In genomic region chr5:72197393-72197792, GRCh38 we compare ENCODE assay signal across 20 cellular contexts.
DNase-seq lines count a peak whose midpoint lies in the region; ATAC-seq and TF ChIP-seq lines count a peak whose summit lies in the region.
"Had no signal": no experiment of that assay in that cellular context is flagged by ENCODE, and none has a peak within 500 bp of the region (broad histone marks: within the 10 kb centered on the region; RNA-seq: fewer than 3 reads in every experiment).

No MANE protein-coding gene starts in this region.

- H3K36me3 ChIP-seq in aorta (ENCODE audit: control insufficient read depth in 1 of 2, insufficient read depth in 2 of 2, low read length in 1 of 2): peaks cover 9 to 24% of the 10 kb centered on the region in 2 donors
- H3K36me3 ChIP-seq in HAP-1 (replicated peaks): peaks cover 76% of the 10 kb centered on the region

- no peaks in the 10 kb centered on the region for H3K9me3 Mint-ChIP-seq in activated CD4-positive, alpha-beta T cell treated with anti-CD3 and anti-CD28 coated beads for 36 hours (ENCODE audit: low read depth)
- peaks cover 74% of the 10 kb centered on the region for H3K9me3 Mint-ChIP-seq in glutamatergic neuron (ENCODE audit: unreplicated experiment)
- H3K9me3 Mint-ChIP-seq: CD8-positive, alpha-beta T cell had no signal

- POLR2A ChIA-PET in activated CD4-positive, alpha-beta T cell treated with anti-CD3 and anti-CD28 coated beads for 36 hours (lab: Charles Lee): no interaction called here

- H3K27me3 ChIP-seq in aorta (ENCODE audit: control insufficient read depth in 1 of 2, insufficient read depth in 2 of 2, low read length in 1 of 2) (no peaks in the 10 kb centered on the region), HAP-1 (ENCODE audit: low read depth) (no peaks in the 10 kb centered on the region)
- H3K27me3 ChIP-seq: BLaER1 had no signal

- H3K9me3 ChIP-seq in aorta (ENCODE audit: control insufficient read depth, low read length) (no peaks in the 10 kb centered on the region), HAP-1 (no peaks in the 10 kb centered on the region)
- H3K9me3 ChIP-seq: Caco-2 had no signal

- H3K4me1 ChIP-seq in aorta (ENCODE audit: control insufficient read depth in 1 of 2, insufficient read depth in 2 of 2, low read length in 2 of 2) (peaks cover 0 to under 1% of the 10 kb centered on the region in 2 donors), HAP-1 (peaks cover 17% of the 10 kb centered on the region)
- H3K4me1 ChIP-seq: Caco-2 had no signal

- peaks cover 39% of the 10 kb centered on the region for H3K27me3 Mint-ChIP-seq in activated CD4-positive, alpha-beta T cell treated with anti-CD3 and anti-CD28 coated beads for 36 hours
- H3K27me3 Mint-ChIP-seq in glutamatergic neuron (ENCODE audit: unreplicated experiment): peaks cover 52% of the 10 kb centered on the region

- no peak for TF ChIP-seq CTCF in glutamatergic neuron (IDR thresholded peaks at IDR 0.05; ENCODE audit: partially characterized antibody, unreplicated experiment)

- no peak for DNase-seq in activated CD4-positive, alpha-beta T cell treated with anti-CD3 and anti-CD28 coated beads for 36 hours
- no peak for DNase-seq in activated CD4-positive, alpha-beta T cell treated with anti-CD3 and anti-CD28 coated beads, Interleukin-2, amount 50 U/mL, for 4 hours
- DNase-seq in stimulated activated CD4-positive, alpha-beta T cell treated with anti-CD3 and anti-CD28 coated beads, Interleukin-1b, Interleukin-23, amount 100 ng/mL, for 48 hours: peak; percentile 12
- DNase-seq in stimulated activated CD4-positive, alpha-beta T cell treated with anti-CD3 and anti-CD28 coated beads, Interleukin-4, amount 100 ng/mL, for 1 hour: no peak
- DNase-seq in glutamatergic neuron (no peak), aorta (peak in 1 of 2 donors; percentile 58), Right ventricle myocardium inferior (ENCODE audit: missing footprints) (no peak), HAP-1 (ENCODE audit: low spot score in 2 of 2) (no peak)
- DNase-seq: Caco-2; CD4-positive, CD25-positive, alpha-beta regulatory T cell; CD8-positive, alpha-beta T cell; DMS153; DND-41; H7 had no signal

- CTCF ChIA-PET in activated CD4-positive, alpha-beta T cell treated with anti-CD3 and anti-CD28 coated beads for 36 hours (lab: Charles Lee): no interaction called here

- peak; percentile 23 for ATAC-seq in activated CD4-positive, alpha-beta T cell treated with anti-CD3 and anti-CD28 coated beads for 36 hours
- ATAC-seq in aorta (ENCODE audit: low FRiP score) (peak; percentile 54), Right ventricle myocardium inferior (no peak)
- ATAC-seq: CD8-positive, alpha-beta T cell; HCT116 had no signal

- in situ Hi-C loops in HAP-1 (cut with MboI; ENCODE audit: low sequenced_read_pairs): no loop called here

- 11 to 25% methylated on average over 5 of the region's 5 CpGs for WGBS in aorta, 2 donors

- no peak overlapping the region for H3K27ac Mint-ChIP-seq in activated CD4-positive, alpha-beta T cell treated with anti-CD3 and anti-CD28 coated beads for 36 hours
- peak overlapping the region; percentile 26 for H3K27ac Mint-ChIP-seq in glutamatergic neuron (ENCODE audit: unreplicated experiment)
- H3K27ac Mint-ChIP-seq: B cell; CD4-positive, CD25-positive, alpha-beta regulatory T cell; CD8-positive, alpha-beta T cell had no signal

- H3K4me3 Mint-ChIP-seq in activated CD4-positive, alpha-beta T cell treated with anti-CD3 and anti-CD28 coated beads for 36 hours: no peak overlapping the region
- H3K4me3 Mint-ChIP-seq in glutamatergic neuron (ENCODE audit: unreplicated experiment): no peak overlapping the region
- H3K4me3 Mint-ChIP-seq: B cell; CD4-positive, CD25-positive, alpha-beta regulatory T cell; CD8-positive, alpha-beta T cell had no signal

- intact Hi-C loops in activated CD4-positive, alpha-beta T cell treated with anti-CD3 and anti-CD28 coated beads for 36 hours (cut with DNase I, micrococcal nuclease): no loop called here
- intact Hi-C loops in aorta (cut with DNase I): loop anchor here in 1 of 2 donors (5.0 kb wide), 1 partner anchor 50 kb away; no protein-coding TSS in a partner anchor
- intact Hi-C loops in Right ventricle myocardium inferior (cut with DNase I): no loop called here

- no peaks in the 10 kb centered on the region for H3K36me3 Mint-ChIP-seq in activated CD4-positive, alpha-beta T cell treated with anti-CD3 and anti-CD28 coated beads for 36 hours (ENCODE audit: low read depth)
- peaks cover 49% of the 10 kb centered on the region for H3K36me3 Mint-ChIP-seq in glutamatergic neuron (ENCODE audit: unreplicated experiment)
- H3K36me3 Mint-ChIP-seq: CD8-positive, alpha-beta T cell had no signal

- H3K4me1 Mint-ChIP-seq in activated CD4-positive, alpha-beta T cell treated with anti-CD3 and anti-CD28 coated beads for 36 hours: peaks cover 10% of the 10 kb centered on the region
- H3K4me1 Mint-ChIP-seq in glutamatergic neuron (ENCODE audit: low read depth, unreplicated experiment): peaks cover 38% of the 10 kb centered on the region

- no peak overlapping the region for H3K27ac ChIP-seq in aorta (ENCODE audit: low read depth in 1 of 2, low read length in 2 of 2)
- H3K27ac ChIP-seq: 22Rv1, BLaER1, C4-2B, GM23248 had no signal

- no peak overlapping the region for H3K4me3 ChIP-seq in aorta (ENCODE audit: low read length in 2 of 2)
- H3K4me3 ChIP-seq in HAP-1: no peak overlapping the region
- H3K4me3 ChIP-seq: BLaER1, GM23248 had no signal
